ENCODE assay signal across 1 cellular context in the genomic region with DNA sequence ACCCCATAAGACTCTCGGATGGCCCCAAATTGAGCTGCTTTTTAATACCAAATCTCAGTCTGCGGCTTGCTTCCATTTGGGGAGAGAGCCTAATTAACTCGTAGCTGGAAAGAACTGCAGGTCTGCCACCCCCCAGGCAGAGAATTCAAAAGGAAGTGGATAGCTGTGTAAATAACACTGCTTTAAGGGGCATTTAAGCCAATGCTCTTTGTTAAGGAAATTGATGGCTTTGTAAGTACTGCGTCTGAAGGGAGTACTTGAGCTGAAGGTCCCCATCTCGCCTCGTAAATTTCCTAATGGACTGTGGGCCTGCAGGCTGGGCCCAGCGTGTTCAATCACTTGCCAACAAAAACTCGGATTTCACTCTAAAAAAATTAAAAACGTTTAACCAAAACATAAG.
TF ChIP-seq lines count a peak whose summit lies in the region.

No MANE protein-coding gene starts in this region.

TF ChIP-seq in HEK293, 187 proteins besides CTCF, POLR2A, EP300 and RAD21 (continued from another document):
- TF ChIP-seq, protein P1, sequence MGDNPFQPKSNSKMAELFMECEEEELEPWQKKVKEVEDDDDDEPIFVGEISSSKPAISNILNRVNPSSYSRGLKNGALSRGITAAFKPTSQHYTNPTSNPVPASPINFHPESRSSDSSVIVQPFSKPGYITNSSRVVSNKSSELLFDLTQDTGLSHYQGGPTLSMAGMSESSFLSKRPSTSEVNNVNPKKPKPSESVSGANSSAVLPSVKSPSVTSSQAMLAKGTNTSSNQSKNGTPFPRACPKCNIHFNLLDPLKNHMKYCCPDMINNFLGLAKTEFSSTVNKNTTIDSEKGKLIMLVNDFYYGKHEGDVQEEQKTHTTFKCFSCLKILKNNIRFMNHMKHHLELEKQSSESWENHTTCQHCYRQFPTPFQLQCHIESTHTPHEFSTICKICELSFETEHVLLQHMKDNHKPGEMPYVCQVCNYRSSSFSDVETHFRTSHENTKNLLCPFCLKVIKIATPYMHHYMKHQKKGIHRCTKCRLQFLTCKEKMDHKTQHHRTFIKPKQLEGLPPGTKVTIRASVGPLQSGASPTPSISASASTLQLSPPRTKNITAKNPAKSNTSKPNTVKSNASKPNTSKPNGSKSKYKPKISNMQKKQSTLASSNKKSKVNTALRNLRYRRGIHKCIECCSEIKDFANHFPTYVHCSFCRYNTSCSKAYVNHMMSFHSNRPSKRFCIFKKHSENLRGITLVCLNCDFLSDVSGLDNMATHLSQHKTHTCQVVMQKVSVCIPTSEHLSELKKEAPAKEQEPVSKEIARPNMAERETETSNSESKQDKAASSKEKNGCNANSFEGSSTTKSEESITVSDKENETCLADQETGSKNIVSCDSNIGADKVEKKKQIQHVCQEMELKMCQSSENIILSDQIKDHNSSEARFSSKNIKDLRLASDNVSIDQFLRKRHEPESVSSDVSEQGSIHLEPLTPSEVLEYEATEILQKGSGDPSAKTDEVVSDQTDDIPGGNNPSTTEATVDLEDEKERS (tag by site-specific recombination; IDR thresholded peaks at IDR 0.05): no peak
